Comparison of ENCODE assay signal across 8 cellular contexts in genomic region chr18:657311-657997, GRCh38. TPM values are rescaled to one million over a fixed set of nuclear protein-coding genes. Genes with fewer than 3 reads are reported as not detected.
A peak's percentile ranks its signal among the peaks of the same experiment; 100 is the strongest.
DNase-seq lines count a peak whose midpoint lies in the region; ATAC-seq and TF ChIP-seq lines count a peak whose summit lies in the region.

TSS of gene TYMS (plus strand) at chr18:657653. CDS start at chr18:657743, 90 bp downstream.

- H3K9me3 ChIP-seq in endodermal cell (ENCODE audit: control insufficient read depth, low read length), result peaks cover 24% of the 10 kb centered on the region
- H3K9me3 ChIP-seq in mononuclear cell (ENCODE audit: low read depth, low read length), result no peaks in the 10 kb centered on the region
- no peaks in the 10 kb centered on the region for H3K9me3 ChIP-seq in suprapubic skin

- DNase-seq in COR-L47 (lab: John Stamatoyannopoulos, UW) (peak; percentile 96), NCI-H226 (peak; percentile 38), activated B cell treated with CpG ODN at 0.5 μM for 24 hours (peak; percentile 32), endodermal cell (peak; percentile 92), suprapubic skin (ENCODE audit: low spot score in 2 of 2) (no peak)

- H3K9me3 Mint-ChIP-seq in activated B cell treated with CpG ODN at 0.5 μM for 24 hours (no peaks in the 10 kb centered on the region), endodermal cell (peaks cover 11% of the 10 kb centered on the region)

- POLR2A ChIA-PET in activated B cell treated with CpG ODN at 0.5 μM for 24 hours (lab: Charles Lee), result no interaction called here

- H3K4me1 ChIP-seq in endodermal cell (ENCODE audit: control insufficient read depth, insufficient read depth, low read length) (no peaks in the 10 kb centered on the region), mononuclear cell (ENCODE audit: insufficient read depth, low read length) (peaks cover 19% of the 10 kb centered on the region), suprapubic skin (peaks cover 16% of the 10 kb centered on the region)

- peak within 1 kb of the TSS; percentile 91 for H3K27ac ChIP-seq in endodermal cell (ENCODE audit: low read depth, low read length)
- no peak within 1 kb of the TSS for H3K27ac ChIP-seq in suprapubic skin

- peak within 1 kb of the TSS; percentile 66 for H3K9ac ChIP-seq in endodermal cell (ENCODE audit: extremely low read depth, low read length, poor library complexity, severe bottlenecking)

- H3K27me3 ChIP-seq in endodermal cell (ENCODE audit: control insufficient read depth, insufficient read depth, low read length, poor library complexity, severe bottlenecking) (no peaks in the 10 kb centered on the region), mononuclear cell (ENCODE audit: insufficient read depth, low read length) (no peaks in the 10 kb centered on the region), suprapubic skin (peaks cover 5% of the 10 kb centered on the region)

- H3K4me3 Mint-ChIP-seq in activated B cell treated with CpG ODN at 0.5 μM for 24 hours (peak within 1 kb of the TSS; percentile 87), endodermal cell (peak within 1 kb of the TSS; percentile 76)

- H3K27me3 Mint-ChIP-seq in activated B cell treated with CpG ODN at 0.5 μM for 24 hours (peaks cover 20% of the 10 kb centered on the region), endodermal cell (ENCODE audit: insufficient read depth) (peaks cover 2% of the 10 kb centered on the region)

- H3K27ac Mint-ChIP-seq in activated B cell treated with CpG ODN at 0.5 μM for 24 hours, result no peak within 1 kb of the TSS
- peak within 1 kb of the TSS; percentile 89 for H3K27ac Mint-ChIP-seq in endodermal cell

- intact Hi-C loops in activated B cell treated with CpG ODN at 0.5 μM for 24 hours (cut with micrococcal nuclease), result loop anchor here (5.0 kb wide), 1 partner anchor 155 kb away; the partner anchor contains the start of gene YES1

- TF ChIP-seq POLR2A in suprapubic skin (IDR thresholded peaks at IDR 0.05), result no peak

- H3K36me3 Mint-ChIP-seq in activated B cell treated with CpG ODN at 0.5 μM for 24 hours (ENCODE audit: low read depth) (no peaks in the 10 kb centered on the region), endodermal cell (ENCODE audit: low read depth) (peaks cover 35% of the 10 kb centered on the region)

- H3K4me1 Mint-ChIP-seq in activated B cell treated with CpG ODN at 0.5 μM for 24 hours (peaks cover 17% of the 10 kb centered on the region), endodermal cell (peaks cover 17% of the 10 kb centered on the region)

- CTCF ChIA-PET in activated B cell treated with CpG ODN at 0.5 μM for 24 hours (lab: Charles Lee), result interaction anchor here (1.3 kb wide), 1 partner anchor 33 kb away, joined by 3 read pairs; no protein-coding TSS in a partner anchor

- WGBS in endodermal cell (ENCODE audit: insufficient coverage in 1 of 2, insufficient read length in 1 of 2), 2 experiments, result 0% methylated on average over 38 to 79 of the region's 79 CpGs
- under 1% methylated on average over 48 of the region's 79 CpGs for WGBS in suprapubic skin

- no peak for TF ChIP-seq EP300 in suprapubic skin (IDR thresholded peaks at IDR 0.05)

- TF ChIP-seq CTCF in activated B cell treated with CpG ODN at 0.5 μM for 24 hours (IDR thresholded peaks at IDR 0.05), result no peak
- peak; percentile 42 for TF ChIP-seq CTCF in endodermal cell (conservative IDR thresholded peaks at IDR 0.05)
- TF ChIP-seq CTCF in suprapubic skin (IDR thresholded peaks at IDR 0.05), result no peak

- ATAC-seq in GM19372 (IDR thresholded peaks at IDR 0.05; ENCODE audit: low read depth, unreplicated experiment), result peak; percentile 43
- ATAC-seq in HG03442 (IDR thresholded peaks at IDR 0.05; ENCODE audit: unreplicated experiment), result peak; percentile 41
- ATAC-seq in activated B cell treated with CpG ODN at 0.5 μM for 24 hours (ENCODE audit: low read depth), result peak; percentile 25

- peak within 1 kb of the TSS; percentile 88 for H3K4me3 ChIP-seq in endodermal cell (ENCODE audit: low read length)
- H3K4me3 ChIP-seq in mononuclear cell (ENCODE audit: low read length), result peak within 1 kb of the TSS; percentile 57
- H3K4me3 ChIP-seq in suprapubic skin, result peak within 1 kb of the TSS; percentile 67

- H3K36me3 ChIP-seq in endodermal cell (ENCODE audit: control insufficient read depth, insufficient read depth, low read length), result peaks cover 34% of the 10 kb centered on the region
- no peaks in the 10 kb centered on the region for H3K36me3 ChIP-seq in suprapubic skin

RNA-seq across cellular contexts. Expression of gene TYMS, which starts in this region (rescaled TPM):
- total RNA-seq in activated B cell treated with CpG ODN at 0.5 μM for 24 hours, result 4.0 and 5.1 TPM in 2 replicates
- total RNA-seq in endodermal cell, result 10 to 100 TPM; 81.9 to 90.0 TPM
- 258 TPM for polyA plus RNA-seq in endodermal cell (2013, experiment 1 of 2)
- 232 TPM for polyA plus RNA-seq in endodermal cell (2013, experiment 2 of 2)
- total RNA-seq in mononuclear cell, result 0.63 TPM
- 1 to 10 TPM; 2.6 to 5.9 (median 3.2) TPM for total RNA-seq in suprapubic skin

Comparison
In these comparisons a context has a peak if more than half of its experiments do, and no peak if none do; other contexts are left out.
1. RNA of gene TYMS (total RNA-seq): 81.9 to 90.0 TPM in endodermal cell; 4.0 to 5.1 TPM in activated B cell treated with CpG ODN at 0.5 μM for 24 hours, 2.6 to 5.9 TPM in suprapubic skin and 0.63 TPM in mononuclear cell (single experiment); every median in the first group is over 10 times any median in the second.
2. DNase-seq: peak in COR-L47 (single experiment), NCI-H226 (single experiment), activated B cell treated with CpG ODN at 0.5 μM for 24 hours (single experiment) and endodermal cell (single experiment); none in suprapubic skin (0 of 2).
3. Peak in every context shown above with its lines, with median percentiles within 50 percentile points of each other: ATAC-seq and H3K4me3 ChIP-seq.